Comparison of ENCODE assay signal across 1 cellular context in the genomic region with DNA sequence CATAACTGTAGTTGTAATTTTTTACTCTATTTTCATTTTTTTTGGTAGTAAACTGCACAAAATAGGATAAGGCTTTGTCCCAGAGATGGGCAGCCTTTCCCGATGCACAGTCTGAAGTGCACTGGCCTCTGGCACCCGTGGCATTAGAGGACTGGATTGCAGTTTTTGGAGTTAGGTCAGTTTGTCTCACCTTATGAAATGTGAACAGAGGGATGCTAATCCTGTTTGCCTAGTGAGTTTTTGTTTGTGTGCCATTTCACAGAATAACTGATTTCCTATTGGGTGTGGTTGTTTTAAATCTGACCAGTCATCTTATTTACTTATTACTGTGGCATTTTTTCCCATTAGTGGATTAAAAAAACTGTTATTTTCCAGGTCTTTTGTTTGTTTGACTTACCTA.
TF ChIP-seq lines count a peak whose summit lies in the region.

No MANE protein-coding gene starts in this region.

TF ChIP-seq in GM23338, 12 proteins besides CTCF, POLR2A, EP300 and RAD21 (continued from another document):
- no peak for TF ChIP-seq ETS1 (IDR thresholded peaks at IDR 0.05)
- TF ChIP-seq JUNB (IDR thresholded peaks at IDR 0.05; ENCODE audit: unreplicated experiment): no peak
- no peak for TF ChIP-seq POLR2AphosphoS5 (IDR thresholded peaks at IDR 0.05; ENCODE audit: low read depth)
